Comparison of ENCODE assay signal across 1 cellular context in the genomic region with DNA sequence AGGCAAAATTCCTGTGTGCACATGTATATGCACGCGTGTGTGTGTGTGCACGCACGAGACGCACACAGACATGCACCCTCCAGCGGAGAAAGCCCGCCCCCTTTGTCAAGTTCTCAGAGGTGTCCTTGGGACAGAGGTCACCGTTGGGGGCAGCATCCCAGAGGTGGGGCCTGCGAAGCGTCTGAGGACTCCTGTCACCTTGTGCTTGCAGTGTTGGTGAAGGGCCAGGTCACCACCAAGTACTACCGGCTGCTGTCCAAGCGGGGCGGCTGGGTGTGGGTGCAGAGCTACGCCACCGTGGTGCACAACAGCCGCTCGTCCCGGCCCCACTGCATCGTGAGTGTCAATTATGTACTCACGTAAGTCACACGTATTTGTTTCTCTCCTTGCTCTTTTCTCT.
A peak's percentile ranks its signal among the peaks of the same experiment; 100 is the strongest.
TF ChIP-seq lines count a peak whose summit lies in the region.

No MANE protein-coding gene starts in this region.

TF ChIP-seq in K562, 482 proteins besides CTCF, POLR2A, EP300 and RAD21:
- peak; percentile 93 for TF ChIP-seq ESRRA (IDR thresholded peaks at IDR 0.05; ENCODE audit: borderline replicate concordance, low read depth)
- TF ChIP-seq BHLHE40 (IDR thresholded peaks at IDR 0.05; ENCODE audit: low read length), result peak; percentile 42; the same call in 1 of the 2 replicates
- peak; percentile 43; the same call in 1 of the 2 replicates for TF ChIP-seq NR2C1 (IDR thresholded peaks at IDR 0.05)
- TF ChIP-seq NR2C1 (tag; IDR thresholded peaks at IDR 0.05), result peak; percentile 41; the same call in 1 of the 2 replicates
- no peak for TF ChIP-seq BDP1 (IDR thresholded peaks at IDR 0.05; ENCODE audit: insufficient read depth, insufficient read length)
